Comparison of ENCODE assay signal across 12 cellular contexts in genomic region chr1:10730985-10731384, GRCh38.
DNase-seq lines count a peak whose midpoint lies in the region; ATAC-seq and TF ChIP-seq lines count a peak whose summit lies in the region.
"Had no signal": no experiment of that assay in that cellular context is flagged by ENCODE, and none has a peak within 500 bp of the region (broad histone marks: within the 10 kb centered on the region; RNA-seq: fewer than 3 reads in every experiment).

No MANE protein-coding gene starts in this region.

- intact Hi-C loops in upper lobe of right lung (cut with DNase I), result no loop called here
- intact Hi-C loops in lower leg skin (cut with DNase I; ENCODE audit: low total_unique reads), result no loop called here

- no peaks in the 10 kb centered on the region for H3K36me3 Mint-ChIP-seq in activated naive CD4-positive, alpha-beta T cell treated with anti-CD3 and anti-CD28 coated beads, Interleukin-2, amount 50 U/mL, for 72 hours
- H3K36me3 Mint-ChIP-seq: CD4-positive, CD25-positive, alpha-beta regulatory T cell; naive thymus-derived CD4-positive, alpha-beta T cell; stimulated activated memory B cell treated with anti-CD40 and anti-IgM and Interleukin-4, amounts not matched to agents 10 μg/mL and 1 μg/mL and 100 μg/mL, for 72 hours had no signal

- no peak for DNase-seq in activated naive CD4-positive, alpha-beta T cell treated with anti-CD3 and anti-CD28 coated beads, Interleukin-2, amount 50 U/mL, for 72 hours (ENCODE audit: low spot score in 2 of 2)
- DNase-seq in activated naive CD4-positive, alpha-beta T cell treated with anti-CD3 and anti-CD28 coated beads, Interleukin-2, amount 50 U/mL, for 16 hours, result no peak
- DNase-seq in RWPE2 (ENCODE audit: low spot score), result no peak
- peak; percentile 71 for DNase-seq in fibroblast of pulmonary artery (ENCODE audit: low read depth)
- no peak for DNase-seq in upper lobe of right lung
- no peak for DNase-seq in NCI-H2029 (lab: John Stamatoyannopoulos, UW)
- DNase-seq in lower leg skin (ENCODE audit: low spot score in 2 of 2), result no peak
- DNase-seq: CD4-positive, CD25-positive, alpha-beta regulatory T cell; naive thymus-derived CD4-positive, alpha-beta T cell; NCI-H446 treated with DMSO at 0.1 percent for 48 hours had no signal

- peak; percentile 60 to 82 for ATAC-seq in activated naive CD4-positive, alpha-beta T cell treated with anti-CD3 and anti-CD28 coated beads, Interleukin-2, amount 50 U/mL, for 72 hours
- ATAC-seq in RWPE2 (ENCODE audit: low read depth) (peak; percentile 55), upper lobe of right lung (peak; percentile 50), GM18505 (IDR thresholded peaks at IDR 0.05; ENCODE audit: unreplicated experiment) (no peak)
- ATAC-seq: naive thymus-derived CD4-positive, alpha-beta T cell; stimulated activated memory B cell treated with anti-CD40 and anti-IgM and Interleukin-4, amounts not matched to agents 10 μg/mL and 1 μg/mL and 100 μg/mL, for 72 hours had no signal

- WGBS in lower leg skin, 2 donors, result 79% methylated on average over 7 of the region's 7 CpGs

- H3K27me3 ChIP-seq in RWPE2 (ENCODE audit: insufficient read depth, poor library complexity, severe bottlenecking) (no peaks in the 10 kb centered on the region), upper lobe of right lung (no peaks in the 10 kb centered on the region)

- H3K9me3 ChIP-seq in RWPE2 (ENCODE audit: severe bottlenecking) (no peaks in the 10 kb centered on the region), upper lobe of right lung (no peaks in the 10 kb centered on the region)

- H3K27ac Mint-ChIP-seq in activated naive CD4-positive, alpha-beta T cell treated with anti-CD3 and anti-CD28 coated beads, Interleukin-2, amount 50 U/mL, for 72 hours, result no peak overlapping the region
- H3K27ac Mint-ChIP-seq: CD4-positive, CD25-positive, alpha-beta regulatory T cell; naive thymus-derived CD4-positive, alpha-beta T cell; stimulated activated memory B cell treated with anti-CD40 and anti-IgM and Interleukin-4, amounts not matched to agents 10 μg/mL and 1 μg/mL and 100 μg/mL, for 72 hours had no signal

- H3K27ac ChIP-seq in RWPE2 (ENCODE audit: poor library complexity, severe bottlenecking) (no peak overlapping the region), upper lobe of right lung (no peak overlapping the region)

- H3K4me1 ChIP-seq in RWPE2 (ENCODE audit: insufficient read depth, poor library complexity, severe bottlenecking) (peaks cover 9% of the 10 kb centered on the region), upper lobe of right lung (peaks cover 10% of the 10 kb centered on the region)

- H3K36me3 ChIP-seq in RWPE2 (ENCODE audit: low read depth) (no peaks in the 10 kb centered on the region), upper lobe of right lung (no peaks in the 10 kb centered on the region)

- TF ChIP-seq POLR2A in GM18505 (IDR thresholded peaks at IDR 0.05; ENCODE audit: borderline replicate concordance, extremely low read depth, insufficient read depth, insufficient read length), result no peak
- TF ChIP-seq POLR2A in lower leg skin (IDR thresholded peaks at IDR 0.05), result no peak

- no peak overlapping the region for H3K4me3 ChIP-seq in RWPE2 (ENCODE audit: severe bottlenecking)
- H3K4me3 ChIP-seq in fibroblast of pulmonary artery (replicated peaks; ENCODE audit: low read depth, low read length), result no peak overlapping the region
- no peak overlapping the region for H3K4me3 ChIP-seq in upper lobe of right lung
- no peak overlapping the region for H3K4me3 ChIP-seq in lower leg skin (ENCODE audit: low read depth, poor library complexity, severe bottlenecking)

- TF ChIP-seq CTCF in RWPE2 (IDR thresholded peaks at IDR 0.05; ENCODE audit: poor library complexity, severe bottlenecking) (no peak), fibroblast of pulmonary artery (IDR thresholded peaks at IDR 0.05; ENCODE audit: low read length, missing control alignments) (no peak), upper lobe of right lung (IDR thresholded peaks at IDR 0.05) (no peak), lower leg skin (IDR thresholded peaks at IDR 0.05) (no peak)

- no peaks in the 10 kb centered on the region for H3K9me3 Mint-ChIP-seq in activated naive CD4-positive, alpha-beta T cell treated with anti-CD3 and anti-CD28 coated beads, Interleukin-2, amount 50 U/mL, for 72 hours
- H3K9me3 Mint-ChIP-seq: CD4-positive, CD25-positive, alpha-beta regulatory T cell; naive thymus-derived CD4-positive, alpha-beta T cell; stimulated activated memory B cell treated with anti-CD40 and anti-IgM and Interleukin-4, amounts not matched to agents 10 μg/mL and 1 μg/mL and 100 μg/mL, for 72 hours had no signal
